Comparison of ENCODE assay signal across 17 cellular contexts in genomic region chr2:17558053-17558452, GRCh38. TPM values are rescaled to one million over a fixed set of nuclear protein-coding genes. Genes with fewer than 3 reads are reported as not detected.
"Had no signal": no experiment of that assay in that cellular context is flagged by ENCODE, and none has a peak within 500 bp of the region (broad histone marks: within the 10 kb centered on the region; RNA-seq: fewer than 3 reads in every experiment).

No MANE protein-coding gene starts in this region.

- H3K4me3 ChIP-seq: left ventricle myocardium inferior, tibial nerve had no signal

- H3K9me3 ChIP-seq: left ventricle myocardium inferior, tibial nerve had no signal

- H3K36me3 Mint-ChIP-seq: activated naive CD8-positive, alpha-beta T cell treated with anti-CD3 and anti-CD28 coated beads for 36 hours; stimulated activated effector memory CD8-positive, alpha-beta T cell treated with anti-CD3 and anti-CD28 coated beads, Interleukin-12 subunit alpha, Interleukin-12 subunit beta, amount 100 ng/mL, for 72 hours had no signal

- H3K27ac ChIP-seq: left ventricle myocardium inferior, tibial nerve had no signal

- H3K27me3 ChIP-seq: tibial nerve had no signal

- H3K36me3 ChIP-seq: left ventricle myocardium inferior, tibial nerve had no signal

- H3K4me1 ChIP-seq: tibial nerve had no signal

- H3K27ac Mint-ChIP-seq: activated naive CD8-positive, alpha-beta T cell treated with anti-CD3 and anti-CD28 coated beads for 36 hours; stimulated activated effector memory CD8-positive, alpha-beta T cell treated with anti-CD3 and anti-CD28 coated beads, Interleukin-12 subunit alpha, Interleukin-12 subunit beta, amount 100 ng/mL, for 72 hours; T-helper 2 cell treated with Interferon-gamma antibody and Interleukin-4, amounts not matched to agents 5 μg/mL and 100 μg/mL, for 36 hours had no signal

- H3K4me1 Mint-ChIP-seq: activated naive CD8-positive, alpha-beta T cell treated with anti-CD3 and anti-CD28 coated beads for 36 hours; neural crest cell; stimulated activated effector memory CD8-positive, alpha-beta T cell treated with anti-CD3 and anti-CD28 coated beads, Interleukin-12 subunit alpha, Interleukin-12 subunit beta, amount 100 ng/mL, for 72 hours had no signal

- ATAC-seq: stimulated activated effector memory CD8-positive, alpha-beta T cell treated with anti-CD3 and anti-CD28 coated beads, Interleukin-12 subunit alpha, Interleukin-12 subunit beta, amount 100 ng/mL, for 72 hours had no signal

- H3K9me3 Mint-ChIP-seq: activated naive CD8-positive, alpha-beta T cell treated with anti-CD3 and anti-CD28 coated beads for 36 hours; neural crest cell; T-helper 2 cell treated with Interferon-gamma antibody and Interleukin-4, amounts not matched to agents 5 μg/mL and 100 μg/mL, for 36 hours had no signal

- H3K4me3 Mint-ChIP-seq: activated naive CD8-positive, alpha-beta T cell treated with anti-CD3 and anti-CD28 coated beads for 36 hours; neural crest cell; stimulated activated effector memory CD8-positive, alpha-beta T cell treated with anti-CD3 and anti-CD28 coated beads, Interleukin-12 subunit alpha, Interleukin-12 subunit beta, amount 100 ng/mL, for 72 hours; T-helper 2 cell treated with Interferon-gamma antibody and Interleukin-4, amounts not matched to agents 5 μg/mL and 100 μg/mL, for 36 hours had no signal

- DNase-seq: activated CD4-positive, alpha-beta T cell treated with anti-CD3 and anti-CD28 coated beads, Interleukin-2, amount 50 U/mL, for 4 hours; activated CD4-positive, CD25-positive, alpha-beta regulatory T cell treated with anti-CD3 and anti-CD28 coated beads, Interleukin-2, amount 50 U/mL, for 72 hours; activated gamma-delta T cell treated with Interleukin-2 at 50 U/mL for 16 hours; activated naive CD8-positive, alpha-beta T cell treated with anti-CD3 and anti-CD28 coated beads for 36 hours; activated T-cell treated with anti-CD3 and anti-CD28 coated beads, Interleukin-2, amount 50 U/mL, for 48 hours; anterior cingulate cortex; effector CD4-positive, alpha-beta T cell; hypothalamus; left ventricle myocardium inferior; SIG-M5; SW 1271 had no signal

RNA-seq across cellular contexts. Expression of gene VSNL1, which starts 17.6 kb away (rescaled TPM):
- total RNA-seq: activated naive CD8-positive, alpha-beta T cell treated with anti-CD3 and anti-CD28 coated beads for 36 hours; glomerular endothelial cell had no signal

RNA-seq across cellular contexts. Expression of gene RAD51AP2, which starts 39.8 kb away (rescaled TPM):
- total RNA-seq: activated naive CD8-positive, alpha-beta T cell treated with anti-CD3 and anti-CD28 coated beads for 36 hours; bronchial epithelial cell; glomerular endothelial cell; tibial nerve had no signal
